In genomic region chr4:80540349-80540748, GRCh38 we compare ENCODE assay signal across 20 cellular contexts.
A peak's percentile ranks its signal among the peaks of the same experiment; 100 is the strongest.
DNase-seq lines count a peak whose midpoint lies in the region; ATAC-seq and TF ChIP-seq lines count a peak whose summit lies in the region.
"Had no signal": no experiment of that assay in that cellular context is flagged by ENCODE, and none has a peak within 500 bp of the region (broad histone marks: within the 10 kb centered on the region; RNA-seq: fewer than 3 reads in every experiment).

No MANE protein-coding gene starts in this region.

- peak overlapping the region; percentile 32 for H3K4me2 ChIP-seq in Karpas-422 (ENCODE audit: low read depth, low read length, poor library complexity, severe bottlenecking)
- no peak overlapping the region for H3K4me2 ChIP-seq in mesenchymal stem cell (ENCODE audit: low read length, poor library complexity, severe bottlenecking)
- H3K4me2 ChIP-seq: A549 had no signal

- no peak for DNase-seq in activated CD8-positive, alpha-beta T cell treated with anti-CD3 and anti-CD28 coated beads for 36 hours
- DNase-seq in activated CD8-positive, alpha-beta T cell treated with anti-CD3 and anti-CD28 coated beads, Interleukin-2, amount 10 ng/mL, durations not matched to agents 7 days and 5 days = no peak
- DNase-seq in HEK293T (ENCODE audit: extremely low spot score) = no peak
- DNase-seq in Karpas-422 = no peak
- peak; percentile 1 for DNase-seq in mesenchymal stem cell
- DNase-seq in T-helper 2 cell = no peak
- no peak for DNase-seq in CD8-positive, alpha-beta T cell
- no peak for DNase-seq in cerebellar nuclear complex (lab: John Stamatoyannopoulos, UW)
- DNase-seq: activated CD4-positive, CD25-positive, alpha-beta regulatory T cell treated with anti-CD3 and anti-CD28 coated beads, Interleukin-2, amount 50 U/mL, for 72 hours; activated CD8-positive, alpha-beta memory T cell treated with anti-CD3 and anti-CD28 coated beads, Interleukin-2, amount 50 U/mL, for 48 hours; brain microvascular endothelial cell; C1 segment of cervical spinal cord; cortex of kidney; foreskin melanocyte; left colon; NCI-H1417 treated with DMSO at 0.1 percent for 48 hours; nucleus accumbens; right lobe of liver; SHP77 had no signal

- H3K9ac ChIP-seq in Karpas-422 (ENCODE audit: low read length) (no peak overlapping the region), mesenchymal stem cell (ENCODE audit: low read length) (no peak overlapping the region)

- H3K18ac ChIP-seq in mesenchymal stem cell (ENCODE audit: low read depth in 1 of 2, low read length in 2 of 2) = no peak overlapping the region

- no peak overlapping the region for H4K91ac ChIP-seq in mesenchymal stem cell (ENCODE audit: low read length)

- no peaks in the 10 kb centered on the region for H3K79me1 ChIP-seq in mesenchymal stem cell (replicated peaks; ENCODE audit: low read length, poor library complexity, severe bottlenecking)

- H3K36me3 ChIP-seq in Karpas-422 (ENCODE audit: insufficient read depth, low read length) (no peaks in the 10 kb centered on the region), mesenchymal stem cell (ENCODE audit: control insufficient read depth in 1 of 2, insufficient read depth in 2 of 2, low read depth in 1 of 2, low read length in 2 of 2) (no peaks in the 10 kb centered on the region)
- H3K36me3 ChIP-seq in CD8-positive, alpha-beta T cell (ENCODE audit: insufficient read depth, low read length) = no peaks in the 10 kb centered on the region
- H3K36me3 ChIP-seq: brain microvascular endothelial cell, right lobe of liver had no signal

- peaks cover 1% of the 10 kb centered on the region for H3K36me3 Mint-ChIP-seq in activated CD8-positive, alpha-beta T cell treated with anti-CD3 and anti-CD28 coated beads for 36 hours (ENCODE audit: low read depth)
- no peaks in the 10 kb centered on the region for H3K36me3 Mint-ChIP-seq in activated CD8-positive, alpha-beta T cell treated with anti-CD3 and anti-CD28 coated beads, Interleukin-2, amount 10 ng/mL, durations not matched to agents 7 days and 5 days (ENCODE audit: low read depth)
- no peaks in the 10 kb centered on the region for H3K36me3 Mint-ChIP-seq in CD8-positive, alpha-beta T cell

- H3K9me3 ChIP-seq in Karpas-422 (ENCODE audit: low read length) (no peaks in the 10 kb centered on the region), mesenchymal stem cell (ENCODE audit: control insufficient read depth, low read length) (no peaks in the 10 kb centered on the region)
- H3K9me3 ChIP-seq in CD8-positive, alpha-beta T cell (ENCODE audit: low read length) = no peaks in the 10 kb centered on the region
- H3K9me3 ChIP-seq: A549, right lobe of liver had no signal

- no CpG with 5 or more reads among the region's 1 CpG for WGBS in mesenchymal stem cell

- H2BK12ac ChIP-seq in mesenchymal stem cell (ENCODE audit: low read length in 2 of 2) = no peak overlapping the region

- peaks cover 19% of the 10 kb centered on the region for H3K4me1 ChIP-seq in Karpas-422 (ENCODE audit: low read length)
- peaks cover 2% of the 10 kb centered on the region for H3K4me1 ChIP-seq in mesenchymal stem cell (ENCODE audit: control insufficient read depth, insufficient read depth, low read depth, low read length)
- peaks cover 12% of the 10 kb centered on the region for H3K4me1 ChIP-seq in CD8-positive, alpha-beta T cell (ENCODE audit: insufficient read depth, low read length)
- H3K4me1 ChIP-seq: A549, right lobe of liver had no signal

- H3K27me3 Mint-ChIP-seq in activated CD8-positive, alpha-beta T cell treated with anti-CD3 and anti-CD28 coated beads for 36 hours = peaks cover 8% of the 10 kb centered on the region
- no peaks in the 10 kb centered on the region for H3K27me3 Mint-ChIP-seq in activated CD8-positive, alpha-beta T cell treated with anti-CD3 and anti-CD28 coated beads, Interleukin-2, amount 10 ng/mL, durations not matched to agents 7 days and 5 days (ENCODE audit: low read depth)
- peaks cover 2% of the 10 kb centered on the region for H3K27me3 Mint-ChIP-seq in CD8-positive, alpha-beta T cell (ENCODE audit: low read depth)

- no peak overlapping the region for H3K14ac ChIP-seq in mesenchymal stem cell (ENCODE audit: low read length in 2 of 2)

- no peak overlapping the region for H3K23ac ChIP-seq in mesenchymal stem cell (ENCODE audit: low read length in 2 of 2)

- no peak overlapping the region for H3K4me3 Mint-ChIP-seq in activated CD8-positive, alpha-beta T cell treated with anti-CD3 and anti-CD28 coated beads for 36 hours
- no peak overlapping the region for H3K4me3 Mint-ChIP-seq in activated CD8-positive, alpha-beta T cell treated with anti-CD3 and anti-CD28 coated beads, Interleukin-2, amount 10 ng/mL, durations not matched to agents 7 days and 5 days
- H3K4me3 Mint-ChIP-seq in CD8-positive, alpha-beta T cell = no peak overlapping the region

- no peak overlapping the region for H2BK120ac ChIP-seq in mesenchymal stem cell (ENCODE audit: low read depth, low read length)

- H3K27ac Mint-ChIP-seq in activated CD8-positive, alpha-beta T cell treated with anti-CD3 and anti-CD28 coated beads for 36 hours = no peak overlapping the region
- H3K27ac Mint-ChIP-seq in activated CD8-positive, alpha-beta T cell treated with anti-CD3 and anti-CD28 coated beads, Interleukin-2, amount 10 ng/mL, durations not matched to agents 7 days and 5 days = no peak overlapping the region
- no peak overlapping the region for H3K27ac Mint-ChIP-seq in CD8-positive, alpha-beta T cell

- no peak for TF ChIP-seq CTCF in activated CD8-positive, alpha-beta T cell treated with anti-CD3 and anti-CD28 coated beads for 36 hours (IDR thresholded peaks at IDR 0.05)
- no peak for TF ChIP-seq CTCF in CD8-positive, alpha-beta T cell (IDR thresholded peaks at IDR 0.05)

- ATAC-seq in activated CD8-positive, alpha-beta T cell treated with anti-CD3 and anti-CD28 coated beads for 36 hours = peak; percentile 45
- ATAC-seq in activated CD8-positive, alpha-beta T cell treated with anti-CD3 and anti-CD28 coated beads, Interleukin-2, amount 10 ng/mL, durations not matched to agents 7 days and 5 days = no peak
- ATAC-seq in CD8-positive, alpha-beta T cell = no peak
- ATAC-seq: A549, left colon, right lobe of liver had no signal

- H4K8ac ChIP-seq in mesenchymal stem cell (ENCODE audit: low read length) = no peak overlapping the region

- H3K4ac ChIP-seq in mesenchymal stem cell (ENCODE audit: low read depth in 1 of 2, low read length in 2 of 2) = no peak overlapping the region

- no peak overlapping the region for H2BK15ac ChIP-seq in mesenchymal stem cell (ENCODE audit: low read depth, poor library complexity, severe bottlenecking)

- no peaks in the 10 kb centered on the region for H3K9me2 ChIP-seq in Karpas-422 (replicated peaks; ENCODE audit: insufficient read depth, low read length)

- no peak overlapping the region for H2BK5ac ChIP-seq in mesenchymal stem cell (ENCODE audit: low read depth, low read length, poor library complexity, severe bottlenecking)

- intact Hi-C loops in activated CD8-positive, alpha-beta T cell treated with anti-CD3 and anti-CD28 coated beads for 36 hours (cut with micrococcal nuclease) = no loop called here
- intact Hi-C loops in CD8-positive, alpha-beta T cell (cut with DNase I, micrococcal nuclease) = loop anchor here in 1 of 2 experiments (5.0 kb wide), 1 partner anchor 173 kb away; no protein-coding TSS in a partner anchor

- no peak overlapping the region for H2AFZ ChIP-seq in Karpas-422 (ENCODE audit: low read length)
- no peak overlapping the region for H2AFZ ChIP-seq in mesenchymal stem cell (ENCODE audit: low read depth, low read length)

- H3K79me2 ChIP-seq in Karpas-422 (ENCODE audit: low read length) = no peaks in the 10 kb centered on the region

- no peaks in the 10 kb centered on the region for H3K27me3 ChIP-seq in Karpas-422 (ENCODE audit: low read length)
- no peaks in the 10 kb centered on the region for H3K27me3 ChIP-seq in mesenchymal stem cell (ENCODE audit: control insufficient read depth in 1 of 2, insufficient read depth in 1 of 2, low read length in 2 of 2)
- H3K27me3 ChIP-seq in CD8-positive, alpha-beta T cell (ENCODE audit: insufficient read depth, low read length) = no peaks in the 10 kb centered on the region
- H3K27me3 ChIP-seq: brain microvascular endothelial cell, right lobe of liver had no signal

- POLR2A ChIA-PET in activated CD8-positive, alpha-beta T cell treated with anti-CD3 and anti-CD28 coated beads for 36 hours (lab: Charles Lee) = no interaction called here
- POLR2A ChIA-PET in activated CD8-positive, alpha-beta T cell treated with anti-CD3 and anti-CD28 coated beads, Interleukin-2, amount 10 ng/mL, durations not matched to agents 7 days and 5 days (lab: Charles Lee) = no interaction called here
- POLR2A ChIA-PET in HEK293T (lab: Yijun Ruan, JAX) = no interaction called here
- POLR2A ChIA-PET in CD8-positive, alpha-beta T cell (lab: Charles Lee) = no interaction called here

- CTCF ChIA-PET in activated CD8-positive, alpha-beta T cell treated with anti-CD3 and anti-CD28 coated beads for 36 hours (lab: Charles Lee) = no interaction called here
- CTCF ChIA-PET in activated CD8-positive, alpha-beta T cell treated with anti-CD3 and anti-CD28 coated beads, Interleukin-2, amount 10 ng/mL, durations not matched to agents 7 days and 5 days (lab: Charles Lee) = interaction anchor here (0.9 kb wide), 1 partner anchor 11 kb away, joined by 3 read pairs; no protein-coding TSS in a partner anchor
- CTCF ChIA-PET in HEK293T (lab: Yijun Ruan, JAX) = no interaction called here
- CTCF ChIA-PET in CD8-positive, alpha-beta T cell (lab: Charles Lee) = interaction anchor here (1.5 kb wide), 1 partner anchor 174 kb away, joined by 6 read pairs; no protein-coding TSS in a partner anchor

- H3K9me3 Mint-ChIP-seq in activated CD8-positive, alpha-beta T cell treated with anti-CD3 and anti-CD28 coated beads for 36 hours = no peaks in the 10 kb centered on the region
- no peaks in the 10 kb centered on the region for H3K9me3 Mint-ChIP-seq in activated CD8-positive, alpha-beta T cell treated with anti-CD3 and anti-CD28 coated beads, Interleukin-2, amount 10 ng/mL, durations not matched to agents 7 days and 5 days (ENCODE audit: insufficient read depth)
- no peaks in the 10 kb centered on the region for H3K9me3 Mint-ChIP-seq in CD8-positive, alpha-beta T cell

- no peaks in the 10 kb centered on the region for H4K20me1 ChIP-seq in Karpas-422 (ENCODE audit: insufficient read depth, low read depth, low read length)

- no peak overlapping the region for H2AK5ac ChIP-seq in mesenchymal stem cell (ENCODE audit: low read length, severe bottlenecking)

- H3K4me3 ChIP-seq in Karpas-422 (ENCODE audit: low read length) = no peak overlapping the region
- no peak overlapping the region for H3K4me3 ChIP-seq in mesenchymal stem cell (ENCODE audit: insufficient read depth in 1 of 2, low read depth in 1 of 2, low read length in 2 of 2)
- no peak overlapping the region for H3K4me3 ChIP-seq in CD8-positive, alpha-beta T cell (ENCODE audit: low read depth, low read length)
- H3K4me3 ChIP-seq: A549, right lobe of liver had no signal

- H3K4me1 Mint-ChIP-seq in activated CD8-positive, alpha-beta T cell treated with anti-CD3 and anti-CD28 coated beads for 36 hours (ENCODE audit: low read depth) = peaks cover 20% of the 10 kb centered on the region
- peaks cover 10% of the 10 kb centered on the region for H3K4me1 Mint-ChIP-seq in activated CD8-positive, alpha-beta T cell treated with anti-CD3 and anti-CD28 coated beads, Interleukin-2, amount 10 ng/mL, durations not matched to agents 7 days and 5 days (ENCODE audit: low read depth)
- H3K4me1 Mint-ChIP-seq in CD8-positive, alpha-beta T cell (ENCODE audit: low read depth) = peaks cover 22% of the 10 kb centered on the region

- no peak overlapping the region for H3K27ac ChIP-seq in Karpas-422 (ENCODE audit: low read length)
- no peak overlapping the region for H3K27ac ChIP-seq in mesenchymal stem cell (ENCODE audit: low read length, poor library complexity, severe bottlenecking)
- no peak overlapping the region for H3K27ac ChIP-seq in CD8-positive, alpha-beta T cell (ENCODE audit: low read depth, low read length)
- H3K27ac ChIP-seq: A549, brain microvascular endothelial cell, right lobe of liver had no signal

Comparison
In these comparisons a context has a peak if more than half of its experiments do, and no peak if none do; other contexts are left out.
1. CTCF ChIA-PET loops: an anchor here in activated CD8-positive, alpha-beta T cell treated with anti-CD3 and anti-CD28 coated beads, Interleukin-2, amount 10 ng/mL, durations not matched to agents 7 days and 5 days (0.9 kb wide) and CD8-positive, alpha-beta T cell (1.5 kb wide); none called in activated CD8-positive, alpha-beta T cell treated with anti-CD3 and anti-CD28 coated beads for 36 hours and HEK293T.